In the genomic region with DNA sequence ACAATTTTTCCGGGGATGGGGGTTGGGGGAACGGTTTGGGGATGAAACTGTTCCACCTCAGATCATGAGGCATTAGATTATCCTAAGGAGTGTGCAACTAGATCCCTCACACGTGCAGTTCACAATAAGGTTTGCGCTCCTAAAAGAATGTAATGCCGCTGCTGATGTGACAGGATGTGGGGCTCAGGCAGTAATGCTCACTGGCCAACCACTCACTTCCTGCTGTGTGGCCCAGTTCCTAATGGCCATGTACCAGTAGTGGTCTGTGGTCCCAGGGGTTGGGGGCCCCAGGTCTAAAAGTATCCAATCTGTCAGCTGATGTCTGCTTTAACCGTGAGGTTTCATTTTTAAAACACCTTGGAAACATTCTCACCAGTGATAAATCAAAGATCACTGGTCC, we compare ENCODE assay signal across 2 cellular contexts.
TF ChIP-seq lines count a peak whose summit lies in the region.

No MANE protein-coding gene starts in this region.

TF ChIP-seq in SK-N-SH, 30 proteins besides CTCF, POLR2A, EP300 and RAD21 (continued from another document):
- TF ChIP-seq, protein P1, sequence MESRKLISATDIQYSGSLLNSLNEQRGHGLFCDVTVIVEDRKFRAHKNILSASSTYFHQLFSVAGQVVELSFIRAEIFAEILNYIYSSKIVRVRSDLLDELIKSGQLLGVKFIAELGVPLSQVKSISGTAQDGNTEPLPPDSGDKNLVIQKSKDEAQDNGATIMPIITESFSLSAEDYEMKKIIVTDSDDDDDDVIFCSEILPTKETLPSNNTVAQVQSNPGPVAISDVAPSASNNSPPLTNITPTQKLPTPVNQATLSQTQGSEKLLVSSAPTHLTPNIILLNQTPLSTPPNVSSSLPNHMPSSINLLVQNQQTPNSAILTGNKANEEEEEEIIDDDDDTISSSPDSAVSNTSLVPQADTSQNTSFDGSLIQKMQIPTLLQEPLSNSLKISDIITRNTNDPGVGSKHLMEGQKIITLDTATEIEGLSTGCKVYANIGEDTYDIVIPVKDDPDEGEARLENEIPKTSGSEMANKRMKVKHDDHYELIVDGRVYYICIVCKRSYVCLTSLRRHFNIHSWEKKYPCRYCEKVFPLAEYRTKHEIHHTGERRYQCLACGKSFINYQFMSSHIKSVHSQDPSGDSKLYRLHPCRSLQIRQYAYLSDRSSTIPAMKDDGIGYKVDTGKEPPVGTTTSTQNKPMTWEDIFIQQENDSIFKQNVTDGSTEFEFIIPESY (IDR thresholded peaks at IDR 0.05; ENCODE audit: borderline replicate concordance, low read depth): no peak
- TF ChIP-seq, protein P2, sequence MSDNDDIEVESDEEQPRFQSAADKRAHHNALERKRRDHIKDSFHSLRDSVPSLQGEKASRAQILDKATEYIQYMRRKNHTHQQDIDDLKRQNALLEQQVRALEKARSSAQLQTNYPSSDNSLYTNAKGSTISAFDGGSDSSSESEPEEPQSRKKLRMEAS (IDR thresholded peaks at IDR 0.05; ENCODE audit: low read depth): no peak
- no peak for TF ChIP-seq RFX5 (IDR thresholded peaks at IDR 0.05; ENCODE audit: low read length)
- no peak for TF ChIP-seq TCF12 (IDR thresholded peaks at IDR 0.05)
- TF ChIP-seq, protein P3, sequence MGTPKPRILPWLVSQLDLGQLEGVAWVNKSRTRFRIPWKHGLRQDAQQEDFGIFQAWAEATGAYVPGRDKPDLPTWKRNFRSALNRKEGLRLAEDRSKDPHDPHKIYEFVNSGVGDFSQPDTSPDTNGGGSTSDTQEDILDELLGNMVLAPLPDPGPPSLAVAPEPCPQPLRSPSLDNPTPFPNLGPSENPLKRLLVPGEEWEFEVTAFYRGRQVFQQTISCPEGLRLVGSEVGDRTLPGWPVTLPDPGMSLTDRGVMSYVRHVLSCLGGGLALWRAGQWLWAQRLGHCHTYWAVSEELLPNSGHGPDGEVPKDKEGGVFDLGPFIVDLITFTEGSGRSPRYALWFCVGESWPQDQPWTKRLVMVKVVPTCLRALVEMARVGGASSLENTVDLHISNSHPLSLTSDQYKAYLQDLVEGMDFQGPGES (IDR thresholded peaks at IDR 0.05; ENCODE audit: low read depth, low read length): no peak
- no peak for TF ChIP-seq POLR2AphosphoS5 (IDR thresholded peaks at IDR 0.05; ENCODE audit: low read depth, low read length)
- TF ChIP-seq, protein P4, sequence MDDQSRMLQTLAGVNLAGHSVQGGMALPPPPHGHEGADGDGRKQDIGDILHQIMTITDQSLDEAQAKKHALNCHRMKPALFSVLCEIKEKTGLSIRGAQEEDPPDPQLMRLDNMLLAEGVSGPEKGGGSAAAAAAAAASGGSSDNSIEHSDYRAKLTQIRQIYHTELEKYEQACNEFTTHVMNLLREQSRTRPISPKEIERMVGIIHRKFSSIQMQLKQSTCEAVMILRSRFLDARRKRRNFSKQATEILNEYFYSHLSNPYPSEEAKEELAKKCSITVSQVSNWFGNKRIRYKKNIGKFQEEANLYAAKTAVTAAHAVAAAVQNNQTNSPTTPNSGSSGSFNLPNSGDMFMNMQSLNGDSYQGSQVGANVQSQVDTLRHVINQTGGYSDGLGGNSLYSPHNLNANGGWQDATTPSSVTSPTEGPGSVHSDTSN (IDR thresholded peaks at IDR 0.05): no peak
- TF ChIP-seq GABPA (IDR thresholded peaks at IDR 0.05; ENCODE audit: low read depth): no peak
- TF ChIP-seq CHD2 (IDR thresholded peaks at IDR 0.05; ENCODE audit: low read length, partially characterized antibody): no peak
- TF ChIP-seq FOSL2 (IDR thresholded peaks at IDR 0.05; ENCODE audit: borderline replicate concordance, low read depth): no peak
- TF ChIP-seq, protein P5, sequence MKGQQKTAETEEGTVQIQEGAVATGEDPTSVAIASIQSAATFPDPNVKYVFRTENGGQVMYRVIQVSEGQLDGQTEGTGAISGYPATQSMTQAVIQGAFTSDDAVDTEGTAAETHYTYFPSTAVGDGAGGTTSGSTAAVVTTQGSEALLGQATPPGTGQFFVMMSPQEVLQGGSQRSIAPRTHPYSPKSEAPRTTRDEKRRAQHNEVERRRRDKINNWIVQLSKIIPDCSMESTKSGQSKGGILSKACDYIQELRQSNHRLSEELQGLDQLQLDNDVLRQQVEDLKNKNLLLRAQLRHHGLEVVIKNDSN (IDR thresholded peaks at IDR 0.05; ENCODE audit: borderline replicate concordance, low read depth): no peak
- TF ChIP-seq GATA2 (CRISPR knock-in tag; IDR thresholded peaks at IDR 0.05): no peak

TF ChIP-seq in SK-N-SH treated with all-trans-retinoic acid at 6 μM for 48 hours, 23 proteins besides CTCF, POLR2A, EP300 and RAD21 (continued from another document):
- TF ChIP-seq CSRNP3 (CRISPR knock-in tag; IDR thresholded peaks at IDR 0.05): no peak
- no peak for TF ChIP-seq ARNTL (CRISPR knock-in tag; IDR thresholded peaks at IDR 0.05; ENCODE audit: borderline replicate concordance, low read depth)
- no peak for TF ChIP-seq BACH2 (CRISPR knock-in tag; IDR thresholded peaks at IDR 0.05; ENCODE audit: borderline replicate concordance)
- TF ChIP-seq ZNF70 (CRISPR knock-in tag; IDR thresholded peaks at IDR 0.05): no peak
- no peak for TF ChIP-seq CSDC2 (CRISPR knock-in tag; IDR thresholded peaks at IDR 0.05)
- TF ChIP-seq ZFP30 (CRISPR knock-in tag; IDR thresholded peaks at IDR 0.05): no peak
TF ChIP-seq in SK-N-SH treated with all-trans-retinoic acid at 6 μM for 48 hours: peak in this region for 0.
